Comparison of ENCODE assay signal across 23 cellular contexts in the genomic region with DNA sequence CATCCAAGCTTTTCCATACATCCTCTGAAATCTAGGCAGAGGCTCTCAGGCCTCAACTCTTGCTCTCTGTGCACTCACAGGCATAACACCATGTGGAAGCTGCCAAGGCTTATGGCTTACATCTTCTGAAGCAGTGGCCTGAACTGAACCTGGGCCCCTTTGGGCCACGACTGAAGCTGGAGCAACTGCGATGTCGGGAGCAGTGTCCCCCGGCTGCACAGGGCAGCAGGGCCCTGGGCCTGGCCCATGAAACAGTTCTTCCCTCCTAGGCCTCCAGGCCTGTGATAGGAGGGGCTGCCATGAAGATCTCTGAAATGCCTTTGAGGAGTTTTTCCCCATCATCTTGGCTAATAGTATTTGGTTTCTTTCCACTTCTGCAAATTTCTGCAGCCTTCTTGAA.
"Had no signal": no experiment of that assay in that cellular context is flagged by ENCODE, and none has a peak within 500 bp of the region (broad histone marks: within the 10 kb centered on the region; RNA-seq: fewer than 3 reads in every experiment).

No MANE protein-coding gene starts in this region.

- H3K4me3 ChIP-seq: colonic mucosa, coronary artery, dorsolateral prefrontal cortex, esophagus muscularis mucosa, esophagus squamous epithelium, gastrocnemius medialis, gastroesophageal sphincter, heart left ventricle, heart right ventricle had no signal

- H3K4me1 ChIP-seq: colonic mucosa, esophagus muscularis mucosa, esophagus squamous epithelium, foreskin keratinocyte, gastroesophageal sphincter, heart left ventricle, heart right ventricle had no signal

- DNase-seq: colonic mucosa; cortex of kidney; dermis blood vessel endothelial cell; dorsolateral prefrontal cortex; effector CD4-positive, alpha-beta T cell; effector CD8-positive, alpha-beta T cell; effector memory CD4-positive, alpha-beta T cell; effector memory CD8-positive, alpha-beta T cell; endodermal cell; erythroblast; esophagus squamous epithelium; foreskin fibroblast; foreskin keratinocyte; foreskin melanocyte; gastrocnemius medialis; glutamatergic neuron; head of caudate nucleus; heart left ventricle; heart right ventricle had no signal

- H3K9me3 ChIP-seq: colonic mucosa, esophagus muscularis mucosa, gastrocnemius medialis, gastroesophageal sphincter had no signal

- H3K27ac ChIP-seq: colonic mucosa, coronary artery, dorsolateral prefrontal cortex, epithelial cell of prostate, esophagus muscularis mucosa, esophagus squamous epithelium, foreskin keratinocyte, gastrocnemius medialis, gastroesophageal sphincter, heart left ventricle, heart right ventricle had no signal

- H3K36me3 ChIP-seq: colonic mucosa, esophagus muscularis mucosa, esophagus squamous epithelium, gastrocnemius medialis, gastroesophageal sphincter, heart left ventricle, heart right ventricle had no signal
